18 cellular contexts compared by ENCODE assay signal in the genomic region with DNA sequence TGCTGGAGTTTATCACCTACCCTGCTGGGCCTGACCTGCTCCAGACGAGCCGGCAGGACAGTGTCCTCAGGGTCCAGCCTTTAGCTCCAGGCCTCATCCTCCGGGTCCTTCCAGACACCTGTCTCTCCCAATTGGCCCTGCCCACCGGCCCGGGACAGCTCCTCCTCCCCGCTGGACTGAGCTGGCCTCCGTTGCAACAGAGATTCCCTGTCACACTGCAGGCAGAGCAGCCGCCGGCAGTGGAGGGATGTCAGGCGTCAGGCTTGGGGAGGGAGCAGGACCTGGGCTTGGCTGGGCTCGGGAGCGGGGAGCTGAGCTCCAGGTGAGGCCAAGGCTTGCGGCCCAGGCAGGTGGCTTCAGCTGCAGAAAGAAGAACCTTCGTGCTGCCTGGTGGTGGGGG. TPM values are rescaled to one million over a fixed set of nuclear protein-coding genes. Genes with fewer than 3 reads are reported as not detected.
A peak's percentile ranks its signal among the peaks of the same experiment; 100 is the strongest.
DNase-seq lines count a peak whose midpoint lies in the region; ATAC-seq, FAIRE-seq and TF ChIP-seq lines count a peak whose summit lies in the region.
"Had no signal": no experiment of that assay in that cellular context is flagged by ENCODE, and none has a peak within 500 bp of the region (broad histone marks: within the 10 kb centered on the region; RNA-seq: fewer than 3 reads in every experiment).

No MANE protein-coding gene starts in this region.

- no peak for FAIRE-seq in K562 (lab: Jason Lieb, UNC)
- FAIRE-seq: HepG2 had no signal

- H2BK5ac ChIP-seq in H9 (ENCODE audit: insufficient read length, low read length) = no peak overlapping the region

- H3K36me3 Mint-ChIP-seq in H9 (ENCODE audit: insufficient read depth in 1 of 3, low read depth in 3 of 3) = no peaks in the 10 kb centered on the region
- H3K36me3 Mint-ChIP-seq: CD4-positive, CD25-positive, alpha-beta regulatory T cell had no signal

- no peak overlapping the region for H3K56ac ChIP-seq in H9 (ENCODE audit: insufficient read length, low read depth, low read length)

- no peak overlapping the region for H3K4me3 ChIP-seq in K562
- no peak overlapping the region for H3K4me3 ChIP-seq in osteoblast (ENCODE audit: insufficient read depth, low read length)

- no peak overlapping the region for H3K23ac ChIP-seq in H9 (ENCODE audit: insufficient read length, low read depth, low read length)

- H4K91ac ChIP-seq in H9 (ENCODE audit: insufficient read length, low read depth, low read length) = no peak overlapping the region

- no peak overlapping the region for H2BK12ac ChIP-seq in H9 (ENCODE audit: insufficient read length, low read depth, low read length)

- H2BK15ac ChIP-seq in H9 (ENCODE audit: low read depth, low read length) = no peak overlapping the region

- H4K20me1 ChIP-seq in H9 (ENCODE audit: control insufficient read depth, insufficient read depth, insufficient read length) (no peaks in the 10 kb centered on the region), K562 (replicated peaks; ENCODE audit: control insufficient read depth, insufficient read depth, low read length) (peaks cover 3% of the 10 kb centered on the region), osteoblast (ENCODE audit: insufficient read depth, low read length) (no peaks in the 10 kb centered on the region)

- H3K4me1 ChIP-seq in H9 (ENCODE audit: insufficient read depth, low read length) (no peaks in the 10 kb centered on the region), K562 (replicated peaks in 1 of 2; ENCODE audit: control insufficient read depth in 2 of 2, insufficient read depth in 2 of 2, low read length in 2 of 2) (peaks cover 0 to 53% of the 10 kb centered on the region in 2 experiments; a peak in 2 of 5 replicates), osteoblast (ENCODE audit: insufficient read depth, low read length) (no peaks in the 10 kb centered on the region), foreskin keratinocyte (no peaks in the 10 kb centered on the region)

- no peak overlapping the region for H3K4ac ChIP-seq in H9 (ENCODE audit: low read depth, low read length)

- TF ChIP-seq EP300 in K562 (IDR thresholded peaks at IDR 0.05; ENCODE audit: low read length) = no peak

- H3K79me2 ChIP-seq in H9 (ENCODE audit: insufficient read depth, low read length) = no peaks in the 10 kb centered on the region
- no peaks in the 10 kb centered on the region for H3K79me2 ChIP-seq in K562 (ENCODE audit: control insufficient read depth, insufficient read depth, low read length)
- no peaks in the 10 kb centered on the region for H3K79me2 ChIP-seq in osteoblast (ENCODE audit: insufficient read depth, low read length)

- H3K9me3 ChIP-seq in H9 (ENCODE audit: control insufficient read depth, low read depth, low read length) = no peaks in the 10 kb centered on the region
- no peaks in the 10 kb centered on the region for H3K9me3 ChIP-seq in K562 (replicated peaks; ENCODE audit: control insufficient read depth, insufficient read depth, low read depth, low read length)
- no peaks in the 10 kb centered on the region for H3K9me3 ChIP-seq in osteoblast (ENCODE audit: low read depth, low read length)

- H2BK20ac ChIP-seq in H9 (ENCODE audit: low read depth, low read length, poor library complexity, severe bottlenecking) = no peak overlapping the region

- H3K14ac ChIP-seq in H9 (ENCODE audit: insufficient read depth, low read length) = no peak overlapping the region; the same call in 1 of the 2 replicates

- no peak overlapping the region for H4K8ac ChIP-seq in H9 (replicated peaks; ENCODE audit: insufficient read length, low read depth, low read length)

- no peak overlapping the region for H3K18ac ChIP-seq in H9 (ENCODE audit: insufficient read length, low read depth, low read length)

- no peak overlapping the region for H3K4me2 ChIP-seq in H9 (ENCODE audit: insufficient read depth, insufficient read length, low read length)
- H3K4me2 ChIP-seq in K562 (ENCODE audit: insufficient read depth, low read length) = no peak overlapping the region
- H3K4me2 ChIP-seq in osteoblast (ENCODE audit: insufficient read depth, low read length) = no peak overlapping the region
- H3K4me2 ChIP-seq: KMS-11 had no signal

- ATAC-seq in K562 (peak; percentile 15; the same call in 2 of the 3 replicates), foreskin keratinocyte (no peak), Right ventricle myocardium superior (ENCODE audit: poor library complexity) (no peak)
- ATAC-seq: HepG2 had no signal

- no peak for TF ChIP-seq CTCF in H9 (conservative IDR thresholded peaks at IDR 0.05)
- no peak for TF ChIP-seq CTCF in K562 (IDR thresholded peaks at IDR 0.05 in 2 of 3, conservative IDR thresholded peaks at IDR 0.05 in 1 of 3; ENCODE audit: insufficient read depth in 2 of 3, low read depth in 1 of 3, low read length in 3 of 3)
- TF ChIP-seq CTCF in osteoblast (IDR thresholded peaks at IDR 0.05; ENCODE audit: extremely low read depth, low read depth, low read length) = no peak
- TF ChIP-seq CTCF in foreskin keratinocyte (conservative IDR thresholded peaks at IDR 0.05) = no peak

- no peak overlapping the region for H2BK120ac ChIP-seq in H9 (ENCODE audit: low read depth, low read length, poor library complexity, severe bottlenecking)

- no peaks in the 10 kb centered on the region for H3K79me1 ChIP-seq in H9 (ENCODE audit: insufficient read depth, low read depth, low read length, poor library complexity, severe bottlenecking)

- POLR2A ChIA-PET in K562 (lab: Yijun Ruan, JAX) = interaction anchor here (0.9 to 1.5 kb wide), 3 partner anchors 12 to 22 kb away, joined by 3 read pairs; no protein-coding TSS in a partner anchor

- no peak for TF ChIP-seq POLR2A in K562 (conservative IDR thresholded peaks at IDR 0.05)

- in situ Hi-C loops in K562 (cut with MboI) = no loop called here

- H3K4me3 Mint-ChIP-seq in H9 = no peak overlapping the region
- H3K4me3 Mint-ChIP-seq: CD4-positive, CD25-positive, alpha-beta regulatory T cell had no signal

- H3K23me2 ChIP-seq in H9 (ENCODE audit: insufficient read length, low read depth, low read length, poor library complexity, severe bottlenecking) = no peaks in the 10 kb centered on the region

- no peak overlapping the region for H2AFZ ChIP-seq in H9 (ENCODE audit: low read length)
- H2AFZ ChIP-seq in K562 (ENCODE audit: low read depth, low read length) = no peak overlapping the region
- no peak overlapping the region for H2AFZ ChIP-seq in osteoblast (ENCODE audit: low read length)

- H3K4me1 Mint-ChIP-seq in H9 = peaks cover 2 to 4% of the 10 kb centered on the region in 2 experiments; a peak in 3 of 4 replicates
- H3K4me1 Mint-ChIP-seq: CD4-positive, CD25-positive, alpha-beta regulatory T cell had no signal

- H3K9ac ChIP-seq in H9 (ENCODE audit: extremely low read depth, insufficient read length, low read length) (no peak overlapping the region), K562 (ENCODE audit: insufficient read depth in 1 of 2, low read depth in 2 of 2, low read length in 2 of 2) (no peak overlapping the region)
- H3K9ac ChIP-seq: KMS-11 had no signal

- no peak overlapping the region for H4K5ac ChIP-seq in H9 (ENCODE audit: insufficient read length, low read depth, low read length)

- H3K36me3 ChIP-seq in K562 (ENCODE audit: control insufficient read depth, insufficient read depth, low read length) = no peaks in the 10 kb centered on the region
- no peaks in the 10 kb centered on the region for H3K36me3 ChIP-seq in osteoblast (ENCODE audit: insufficient read depth, low read length)

- WGBS in H9 (ENCODE audit: extremely low coverage, insufficient read length, low lambda C conversion rate) = no CpG with 5 or more reads among the region's 14 CpGs
- 2% methylated on average over 13 of the region's 14 CpGs for WGBS in K562 (ENCODE audit: insufficient coverage, low coverage, missing lambda C conversion rate)

- CTCF ChIA-PET in K562 (lab: Yijun Ruan, JAX; ENCODE audit: low intra/inter-chr PET ratio) = no interaction called here

- H3K27ac ChIP-seq in H9 (ENCODE audit: insufficient read length, low read depth, low read length) (no peak overlapping the region), K562 (ENCODE audit: extremely low read depth, low read depth, low read length) (no peak overlapping the region), osteoblast (ENCODE audit: low read depth, low read length) (no peak overlapping the region), foreskin keratinocyte (no peak overlapping the region)
- H3K27ac ChIP-seq: KMS-11 had no signal

- H3K27ac Mint-ChIP-seq in H9 = no peak overlapping the region
- H3K27ac Mint-ChIP-seq: CD4-positive, CD25-positive, alpha-beta regulatory T cell had no signal

- intact Hi-C loops in K562 (cut with micrococcal nuclease) = loop anchor here (10.0 kb wide), 1 partner anchor 91 kb away; no protein-coding TSS in a partner anchor
- intact Hi-C loops in Right ventricle myocardium superior (cut with DNase I) = no loop called here

- BruUV-seq in K562 (replicated peaks; lab: Mats Ljungman, UMichigan) = no TSS peak

- no peak overlapping the region for H3T11ph ChIP-seq in H9 (ENCODE audit: low read length)

- H3K27me3 ChIP-seq in H9 (ENCODE audit: insufficient read depth, low read length) = no peaks in the 10 kb centered on the region; the same call in 1 of the 2 replicates
- H3K27me3 ChIP-seq in K562 (ENCODE audit: control insufficient read depth in 2 of 2, insufficient read depth in 2 of 2, low read length in 2 of 2) = peaks cover 5 to 37% of the 10 kb centered on the region in 2 experiments; a peak in 4 of 5 replicates
- no peaks in the 10 kb centered on the region for H3K27me3 ChIP-seq in osteoblast (ENCODE audit: insufficient read depth, low read length)
- H3K27me3 ChIP-seq in foreskin keratinocyte = peaks cover 22% of the 10 kb centered on the region

- no peak for TF ChIP-seq RAD21 in K562 (CRISPR knock-in tag; conservative IDR thresholded peaks at IDR 0.05 in 1 of 2, IDR thresholded peaks at IDR 0.05 in 1 of 2)

- DNase-seq in H9 (peak; percentile 61), K562 (ENCODE audit: extremely low read depth in 1 of 4, low spot score in 3 of 4) (no peak), islet precursor cell (peak; percentile 76), osteoblast (ENCODE audit: insufficient read length, low spot score, missing footprints) (peak; percentile 94), foreskin keratinocyte (no peak), Kasumi-1 (lab: John Stamatoyannopoulos, UW) (no peak), NCI-H1436 (lab: John Stamatoyannopoulos, UW) (no peak), Right ventricle myocardium superior (no peak)
- DNase-seq: CD4-positive, CD25-positive, alpha-beta regulatory T cell; NCI-H1105; NCI-H187; NCI-H345; RPMI8226 had no signal

- no peaks in the 10 kb centered on the region; a peak in 1 of 5 replicates for H3K9me3 Mint-ChIP-seq in H9
- H3K9me3 Mint-ChIP-seq: CD4-positive, CD25-positive, alpha-beta regulatory T cell had no signal

- no peaks in the 10 kb centered on the region for H3K9me1 ChIP-seq in K562 (ENCODE audit: control insufficient read depth, insufficient read depth, low read length)

- no peak overlapping the region for H2AK5ac ChIP-seq in H9 (ENCODE audit: insufficient read length, low read length)

- H3K27me3 Mint-ChIP-seq in H9 (ENCODE audit: low read depth) = peaks cover 19% of the 10 kb centered on the region
- H3K27me3 Mint-ChIP-seq: CD4-positive, CD25-positive, alpha-beta regulatory T cell had no signal

RNA-seq across cellular contexts. Expression of a gene that starts 1.7 kb away (rescaled TPM):
- 0.64 and 0.68 TPM in 2 replicates for total RNA-seq in H9 (2021)
- not detected in 2 replicates for total RNA-seq in K562 (2011; cell fraction: chromatin; rRNA removed; ENCODE audit: low replicate concordance)
- total RNA-seq in K562 (2011; cell fraction: nucleolus; rRNA removed) = not detected in 2 replicates
- total RNA-seq in K562 (2011; cell fraction: nucleoplasm; rRNA removed) = not detected in 2 replicates
- total RNA-seq in K562 (2014; rRNA removed) = 0.05 TPM in 1 of 2 replicates, not detected in the other
- total RNA-seq in K562 (2014; rRNA removed; fragmentation: Illumina TruSeq; extraction: Trizol) = not detected in 2 replicates
- not detected in 2 replicates for total RNA-seq in K562 (2015; rRNA removed; fragmentation: Illumina TruSeq; extraction: Trizol)
- total RNA-seq in K562 (2021) = not detected in 2 replicates
- polyA plus RNA-seq in K562 (2011; rRNA removed) = not detected in 2 replicates
- not detected in 2 replicates for polyA plus RNA-seq in K562 (2011; cell fraction: cytosol; rRNA removed)
- not detected in 2 replicates for polyA plus RNA-seq in K562 (2011; cell fraction: nucleus; rRNA removed)
- 0.10 and 0.30 TPM in 2 replicates for polyA plus RNA-seq in K562 (2012)
- not detected in 2 replicates for polyA plus RNA-seq in K562 (2014; fragmentation: Illumina TruSeq; extraction: Trizol)
- not detected for polyA plus RNA-seq in K562 (2014; fragmentation: Nextera tagmentation; extraction: Ambion mirVana)
- polyA plus RNA-seq in K562 (2014; rRNA removed) = not detected in 2 replicates
- polyA minus RNA-seq in K562 (2011; rRNA and poly(A)+ RNA removed) = not detected in 2 replicates
- polyA minus RNA-seq in K562 (2011; cell fraction: cytosol; rRNA and poly(A)+ RNA removed) = not detected in 2 replicates
- polyA minus RNA-seq in K562 (2011; cell fraction: nucleus; rRNA and poly(A)+ RNA removed) = not detected in 2 replicates
- not detected in 2 replicates for total RNA-seq in osteoblast
- not detected in 2 replicates for total RNA-seq in foreskin keratinocyte
- polyA plus RNA-seq in foreskin keratinocyte = not detected in 2 replicates
- total RNA-seq in Right ventricle myocardium superior = 3.9 TPM
- total RNA-seq: CD4-positive, CD25-positive, alpha-beta regulatory T cell; G401; HepG2; MCF 10A; SK-MEL-5 had no signal
- polyA plus RNA-seq: CD4-positive, CD25-positive, alpha-beta regulatory T cell; HepG2 had no signal

RNA-seq across cellular contexts. Expression of a gene that starts 4.4 kb away (rescaled TPM):
- not detected in 2 replicates for total RNA-seq in H9 (2021)
- total RNA-seq in K562 (2011; cell fraction: chromatin; rRNA removed; ENCODE audit: low replicate concordance) = 0.42 TPM in 1 of 2 replicates, not detected in the other
- 0.26 and 0.33 TPM in 2 replicates for total RNA-seq in K562 (2011; cell fraction: nucleolus; rRNA removed)
- total RNA-seq in K562 (2011; cell fraction: nucleoplasm; rRNA removed) = 0.31 and 0.44 TPM in 2 replicates
- 0.16 and 0.41 TPM in 2 replicates for total RNA-seq in K562 (2014; rRNA removed)
- total RNA-seq in K562 (2014; rRNA removed; fragmentation: Illumina TruSeq; extraction: Trizol) = not detected in 2 replicates
- total RNA-seq in K562 (2015; rRNA removed; fragmentation: Illumina TruSeq; extraction: Trizol) = 0.19 TPM in 1 of 2 replicates, not detected in the other
- total RNA-seq in K562 (2021) = 0.29 TPM in 1 of 2 replicates, not detected in the other
- 0.16 and 0.17 TPM in 2 replicates for polyA plus RNA-seq in K562 (2011; rRNA removed)
- polyA plus RNA-seq in K562 (2011; cell fraction: cytosol; rRNA removed) = 0.22 and 0.40 TPM in 2 replicates
- polyA plus RNA-seq in K562 (2011; cell fraction: nucleus; rRNA removed) = 0.59 and 0.65 TPM in 2 replicates
- polyA plus RNA-seq in K562 (2012) = 0.16 and 0.68 TPM in 2 replicates
- polyA plus RNA-seq in K562 (2014; fragmentation: Illumina TruSeq; extraction: Trizol) = not detected in 2 replicates
- not detected for polyA plus RNA-seq in K562 (2014; fragmentation: Nextera tagmentation; extraction: Ambion mirVana)
- polyA plus RNA-seq in K562 (2014; rRNA removed) = 0.24 TPM in 1 of 2 replicates, not detected in the other
- not detected in 2 replicates for polyA minus RNA-seq in K562 (2011; rRNA and poly(A)+ RNA removed)
- not detected in 2 replicates for polyA minus RNA-seq in K562 (2011; cell fraction: cytosol; rRNA and poly(A)+ RNA removed)
- polyA minus RNA-seq in K562 (2011; cell fraction: nucleus; rRNA and poly(A)+ RNA removed) = 0.22 TPM in 1 of 2 replicates, not detected in the other
- not detected in 2 replicates for total RNA-seq in osteoblast
- not detected in 2 replicates for total RNA-seq in foreskin keratinocyte
- not detected in 2 replicates for polyA plus RNA-seq in foreskin keratinocyte
- not detected for total RNA-seq in Right ventricle myocardium superior
- total RNA-seq: CD4-positive, CD25-positive, alpha-beta regulatory T cell; G401; MCF 10A; SK-MEL-5 had no signal
- polyA plus RNA-seq: CD4-positive, CD25-positive, alpha-beta regulatory T cell had no signal

RNA-seq across cellular contexts. Expression of a gene that starts 40.6 kb away (rescaled TPM):
- total RNA-seq in H9 (2021) = 0.52 and 0.72 TPM in 2 replicates
- not detected in 2 replicates for total RNA-seq in K562 (2011; cell fraction: chromatin; rRNA removed; ENCODE audit: low replicate concordance)
- not detected in 2 replicates for total RNA-seq in K562 (2011; cell fraction: nucleolus; rRNA removed)
- not detected in 2 replicates for total RNA-seq in K562 (2011; cell fraction: nucleoplasm; rRNA removed)
- not detected in 2 replicates for total RNA-seq in K562 (2014; rRNA removed)
- total RNA-seq in K562 (2014; rRNA removed; fragmentation: Illumina TruSeq; extraction: Trizol) = not detected in 2 replicates
- not detected in 2 replicates for total RNA-seq in K562 (2015; rRNA removed; fragmentation: Illumina TruSeq; extraction: Trizol)
- total RNA-seq in K562 (2021) = not detected in 2 replicates
- polyA plus RNA-seq in K562 (2011; rRNA removed) = not detected in 2 replicates
- not detected in 2 replicates for polyA plus RNA-seq in K562 (2011; cell fraction: cytosol; rRNA removed)
- polyA plus RNA-seq in K562 (2011; cell fraction: nucleus; rRNA removed) = not detected in 2 replicates
- polyA plus RNA-seq in K562 (2012) = not detected in 2 replicates
- not detected in 2 replicates for polyA plus RNA-seq in K562 (2014; fragmentation: Illumina TruSeq; extraction: Trizol)
- polyA plus RNA-seq in K562 (2014; fragmentation: Nextera tagmentation; extraction: Ambion mirVana) = not detected
- not detected in 2 replicates for polyA plus RNA-seq in K562 (2014; rRNA removed)
- not detected in 2 replicates for polyA minus RNA-seq in K562 (2011; rRNA and poly(A)+ RNA removed)
- not detected in 2 replicates for polyA minus RNA-seq in K562 (2011; cell fraction: cytosol; rRNA and poly(A)+ RNA removed)
- not detected in 2 replicates for polyA minus RNA-seq in K562 (2011; cell fraction: nucleus; rRNA and poly(A)+ RNA removed)
- total RNA-seq in osteoblast = not detected in 2 replicates
- not detected in 2 replicates for total RNA-seq in foreskin keratinocyte
- polyA plus RNA-seq in foreskin keratinocyte = not detected in 2 replicates
- total RNA-seq in Right ventricle myocardium superior = not detected
- total RNA-seq: CD4-positive, CD25-positive, alpha-beta regulatory T cell; G401; HepG2; MCF 10A; SK-MEL-5 had no signal
- polyA plus RNA-seq: CD4-positive, CD25-positive, alpha-beta regulatory T cell; HepG2 had no signal

Comparison
In these comparisons a context has a peak if more than half of its experiments do, and no peak if none do; other contexts are left out.
1. DNase-seq: peak in H9 (single experiment), islet precursor cell (single experiment) and osteoblast (single experiment); none in K562 (0 of 4), foreskin keratinocyte (0 of 2), Kasumi-1 (0 of 2), NCI-H1436 (single experiment) and Right ventricle myocardium superior (single experiment).